1 cellular context compared by ENCODE assay signal in the genomic region with DNA sequence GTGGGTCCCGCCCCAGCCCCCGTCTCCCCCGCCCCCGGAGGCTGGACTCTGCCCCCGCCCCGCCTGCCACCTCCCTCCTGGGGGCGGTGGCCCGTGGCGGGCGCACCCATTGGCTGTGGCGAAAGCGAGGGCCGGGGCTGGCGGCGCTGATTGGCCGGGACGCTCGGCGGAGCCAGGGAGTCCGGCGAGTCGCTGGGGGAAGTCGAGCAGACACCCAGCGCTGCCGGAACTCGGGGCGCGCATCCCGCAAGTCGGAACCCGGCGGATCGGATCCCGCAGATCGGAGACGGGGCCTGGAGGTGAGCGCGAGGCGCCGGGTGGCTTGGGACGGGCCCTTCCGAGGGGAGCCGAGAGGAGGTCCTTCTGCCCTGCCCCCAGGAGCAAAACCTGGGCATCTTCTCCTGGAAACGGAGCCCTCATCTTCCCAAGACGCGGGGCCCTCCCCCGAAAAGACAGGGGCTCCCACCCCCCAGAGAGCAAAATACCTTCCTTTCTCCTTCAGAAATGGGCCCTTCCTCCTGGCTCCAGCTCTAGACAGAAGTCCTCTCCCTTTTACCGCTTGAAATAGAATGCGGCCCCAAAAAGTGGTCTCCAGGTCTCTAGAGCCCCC.
TF ChIP-seq lines count a peak whose summit lies in the region.

A gene (plus strand): TSS at position 205 of the 610 bp plus-strand sequence. CDS start 61,123 bp downstream, outside the sequence.

TF ChIP-seq in HepG2, 621 proteins besides CTCF, POLR2A, EP300 and RAD21 (continued from another document and continues in another):
- TF ChIP-seq, protein P1, sequence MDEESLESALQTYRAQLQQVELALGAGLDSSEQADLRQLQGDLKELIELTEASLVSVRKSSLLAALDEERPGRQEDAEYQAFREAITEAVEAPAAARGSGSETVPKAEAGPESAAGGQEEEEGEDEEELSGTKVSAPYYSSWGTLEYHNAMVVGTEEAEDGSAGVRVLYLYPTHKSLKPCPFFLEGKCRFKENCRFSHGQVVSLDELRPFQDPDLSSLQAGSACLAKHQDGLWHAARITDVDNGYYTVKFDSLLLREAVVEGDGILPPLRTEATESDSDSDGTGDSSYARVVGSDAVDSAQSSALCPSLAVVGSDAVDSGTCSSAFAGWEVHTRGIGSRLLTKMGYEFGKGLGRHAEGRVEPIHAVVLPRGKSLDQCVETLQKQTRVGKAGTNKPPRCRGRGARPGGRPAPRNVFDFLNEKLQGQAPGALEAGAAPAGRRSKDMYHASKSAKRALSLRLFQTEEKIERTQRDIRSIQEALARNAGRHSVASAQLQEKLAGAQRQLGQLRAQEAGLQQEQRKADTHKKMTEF (CRISPR knock-in tag; IDR thresholded peaks at IDR 0.05) = peak; percentile 75
- peak; percentile 84 for TF ChIP-seq ERF (CRISPR knock-in tag; IDR thresholded peaks at IDR 0.05)
- TF ChIP-seq ZNF841 (CRISPR knock-in tag; IDR thresholded peaks at IDR 0.05; ENCODE audit: borderline replicate concordance) = no peak
- TF ChIP-seq ZNF891 (CRISPR knock-in tag; IDR thresholded peaks at IDR 0.05) = no peak
- TF ChIP-seq, protein P2, sequence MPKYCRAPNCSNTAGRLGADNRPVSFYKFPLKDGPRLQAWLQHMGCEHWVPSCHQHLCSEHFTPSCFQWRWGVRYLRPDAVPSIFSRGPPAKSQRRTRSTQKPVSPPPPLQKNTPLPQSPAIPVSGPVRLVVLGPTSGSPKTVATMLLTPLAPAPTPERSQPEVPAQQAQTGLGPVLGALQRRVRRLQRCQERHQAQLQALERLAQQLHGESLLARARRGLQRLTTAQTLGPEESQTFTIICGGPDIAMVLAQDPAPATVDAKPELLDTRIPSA (CRISPR knock-in tag; IDR thresholded peaks at IDR 0.05; ENCODE audit: borderline replicate concordance) = no peak
- TF ChIP-seq, protein P3, sequence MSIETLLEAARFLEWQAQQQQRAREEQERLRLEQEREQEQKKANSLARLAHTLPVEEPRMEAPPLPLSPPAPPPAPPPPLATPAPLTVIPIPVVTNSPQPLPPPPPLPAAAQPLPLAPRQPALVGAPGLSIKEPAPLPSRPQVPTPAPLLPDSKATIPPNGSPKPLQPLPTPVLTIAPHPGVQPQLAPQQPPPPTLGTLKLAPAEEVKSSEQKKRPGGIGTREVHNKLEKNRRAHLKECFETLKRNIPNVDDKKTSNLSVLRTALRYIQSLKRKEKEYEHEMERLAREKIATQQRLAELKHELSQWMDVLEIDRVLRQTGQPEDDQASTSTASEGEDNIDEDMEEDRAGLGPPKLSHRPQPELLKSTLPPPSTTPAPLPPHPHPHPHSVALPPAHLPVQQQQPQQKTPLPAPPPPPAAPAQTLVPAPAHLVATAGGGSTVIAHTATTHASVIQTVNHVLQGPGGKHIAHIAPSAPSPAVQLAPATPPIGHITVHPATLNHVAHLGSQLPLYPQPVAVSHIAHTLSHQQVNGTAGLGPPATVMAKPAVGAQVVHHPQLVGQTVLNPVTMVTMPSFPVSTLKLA (IDR thresholded peaks at IDR 0.05) = no peak
- TF ChIP-seq NKX3-1 (CRISPR knock-in tag; IDR thresholded peaks at IDR 0.05) = no peak
- TF ChIP-seq ZFAT (CRISPR knock-in tag; conservative IDR thresholded peaks at IDR 0.05) = 0 out of 2 replicates have a peak, but pooled peaks have one; percentile 33
- no peak for TF ChIP-seq PHF5A (CRISPR knock-in tag; IDR thresholded peaks at IDR 0.05; ENCODE audit: low read depth, unreplicated experiment)
- peak; percentile 87 for TF ChIP-seq HDAC1 (CRISPR knock-in tag; IDR thresholded peaks at IDR 0.05)
- TF ChIP-seq KLF6 (CRISPR knock-in tag; IDR thresholded peaks at IDR 0.05) = no peak
- TF ChIP-seq, protein P4, sequence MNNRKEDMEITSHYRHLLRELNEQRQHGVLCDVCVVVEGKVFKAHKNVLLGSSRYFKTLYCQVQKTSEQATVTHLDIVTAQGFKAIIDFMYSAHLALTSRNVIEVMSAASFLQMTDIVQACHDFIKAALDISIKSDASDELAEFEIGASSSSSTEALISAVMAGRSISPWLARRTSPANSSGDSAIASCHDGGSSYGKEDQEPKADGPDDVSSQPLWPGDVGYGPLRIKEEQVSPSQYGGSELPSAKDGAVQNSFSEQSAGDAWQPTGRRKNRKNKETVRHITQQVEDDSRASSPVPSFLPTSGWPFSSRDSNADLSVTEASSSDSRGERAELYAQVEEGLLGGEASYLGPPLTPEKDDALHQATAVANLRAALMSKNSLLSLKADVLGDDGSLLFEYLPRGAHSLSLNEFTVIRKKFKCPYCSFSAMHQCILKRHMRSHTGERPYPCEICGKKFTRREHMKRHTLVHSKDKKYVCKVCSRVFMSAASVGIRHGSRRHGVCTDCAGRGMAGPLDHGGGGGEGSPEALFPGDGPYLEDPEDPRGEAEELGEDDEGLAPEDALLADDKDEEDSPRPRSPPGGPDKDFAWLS (CRISPR knock-in tag; IDR thresholded peaks at IDR 0.05; ENCODE audit: borderline replicate concordance) = no peak
- TF ChIP-seq PRMT3 (CRISPR knock-in tag; IDR thresholded peaks at IDR 0.05; ENCODE audit: borderline replicate concordance, low read depth) = no peak
- TF ChIP-seq, protein P5, sequence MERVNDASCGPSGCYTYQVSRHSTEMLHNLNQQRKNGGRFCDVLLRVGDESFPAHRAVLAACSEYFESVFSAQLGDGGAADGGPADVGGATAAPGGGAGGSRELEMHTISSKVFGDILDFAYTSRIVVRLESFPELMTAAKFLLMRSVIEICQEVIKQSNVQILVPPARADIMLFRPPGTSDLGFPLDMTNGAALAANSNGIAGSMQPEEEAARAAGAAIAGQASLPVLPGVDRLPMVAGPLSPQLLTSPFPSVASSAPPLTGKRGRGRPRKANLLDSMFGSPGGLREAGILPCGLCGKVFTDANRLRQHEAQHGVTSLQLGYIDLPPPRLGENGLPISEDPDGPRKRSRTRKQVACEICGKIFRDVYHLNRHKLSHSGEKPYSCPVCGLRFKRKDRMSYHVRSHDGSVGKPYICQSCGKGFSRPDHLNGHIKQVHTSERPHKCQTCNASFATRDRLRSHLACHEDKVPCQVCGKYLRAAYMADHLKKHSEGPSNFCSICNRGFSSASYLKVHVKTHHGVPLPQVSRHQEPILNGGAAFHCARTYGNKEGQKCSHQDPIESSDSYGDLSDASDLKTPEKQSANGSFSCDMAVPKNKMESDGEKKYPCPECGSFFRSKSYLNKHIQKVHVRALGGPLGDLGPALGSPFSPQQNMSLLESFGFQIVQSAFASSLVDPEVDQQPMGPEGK (CRISPR knock-in tag; IDR thresholded peaks at IDR 0.05) = peak; percentile 96
- peak; percentile 89 for TF ChIP-seq HIVEP1 (CRISPR knock-in tag; IDR thresholded peaks at IDR 0.05)
- TF ChIP-seq ZSCAN9 (CRISPR knock-in tag; IDR thresholded peaks at IDR 0.05; ENCODE audit: borderline replicate concordance) = no peak
- TF ChIP-seq ZNF747 (CRISPR knock-in tag; IDR thresholded peaks at IDR 0.05; ENCODE audit: borderline replicate concordance) = no peak
- no peak for TF ChIP-seq SMARCC2 (IDR thresholded peaks at IDR 0.05)
- 0 out of 2 replicates have a peak, but pooled peaks have one; percentile 20 for TF ChIP-seq TBX3 (IDR thresholded peaks at IDR 0.05; ENCODE audit: borderline replicate concordance)
- TF ChIP-seq ARNTL (CRISPR knock-in tag; IDR thresholded peaks at IDR 0.05) = no peak; the same call in 1 of the 2 replicates
- TF ChIP-seq ZNF878 (CRISPR knock-in tag; IDR thresholded peaks at IDR 0.05) = no peak
- TF ChIP-seq, protein P6, sequence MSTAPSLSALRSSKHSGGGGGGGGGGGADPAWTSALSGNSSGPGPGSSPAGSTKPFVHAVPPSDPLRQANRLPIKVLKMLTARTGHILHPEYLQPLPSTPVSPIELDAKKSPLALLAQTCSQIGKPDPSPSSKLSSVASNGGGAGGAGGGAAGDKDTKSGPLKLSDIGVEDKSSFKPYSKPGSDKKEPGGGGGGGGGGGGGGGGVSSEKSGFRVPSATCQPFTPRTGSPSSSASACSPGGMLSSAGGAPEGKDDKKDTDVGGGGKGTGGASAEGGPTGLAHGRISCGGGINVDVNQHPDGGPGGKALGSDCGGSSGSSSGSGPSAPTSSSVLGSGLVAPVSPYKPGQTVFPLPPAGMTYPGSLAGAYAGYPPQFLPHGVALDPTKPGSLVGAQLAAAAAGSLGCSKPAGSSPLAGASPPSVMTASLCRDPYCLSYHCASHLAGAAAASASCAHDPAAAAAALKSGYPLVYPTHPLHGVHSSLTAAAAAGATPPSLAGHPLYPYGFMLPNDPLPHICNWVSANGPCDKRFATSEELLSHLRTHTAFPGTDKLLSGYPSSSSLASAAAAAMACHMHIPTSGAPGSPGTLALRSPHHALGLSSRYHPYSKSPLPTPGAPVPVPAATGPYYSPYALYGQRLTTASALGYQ (CRISPR knock-in tag; IDR thresholded peaks at IDR 0.05) = no peak
- TF ChIP-seq, protein P7, sequence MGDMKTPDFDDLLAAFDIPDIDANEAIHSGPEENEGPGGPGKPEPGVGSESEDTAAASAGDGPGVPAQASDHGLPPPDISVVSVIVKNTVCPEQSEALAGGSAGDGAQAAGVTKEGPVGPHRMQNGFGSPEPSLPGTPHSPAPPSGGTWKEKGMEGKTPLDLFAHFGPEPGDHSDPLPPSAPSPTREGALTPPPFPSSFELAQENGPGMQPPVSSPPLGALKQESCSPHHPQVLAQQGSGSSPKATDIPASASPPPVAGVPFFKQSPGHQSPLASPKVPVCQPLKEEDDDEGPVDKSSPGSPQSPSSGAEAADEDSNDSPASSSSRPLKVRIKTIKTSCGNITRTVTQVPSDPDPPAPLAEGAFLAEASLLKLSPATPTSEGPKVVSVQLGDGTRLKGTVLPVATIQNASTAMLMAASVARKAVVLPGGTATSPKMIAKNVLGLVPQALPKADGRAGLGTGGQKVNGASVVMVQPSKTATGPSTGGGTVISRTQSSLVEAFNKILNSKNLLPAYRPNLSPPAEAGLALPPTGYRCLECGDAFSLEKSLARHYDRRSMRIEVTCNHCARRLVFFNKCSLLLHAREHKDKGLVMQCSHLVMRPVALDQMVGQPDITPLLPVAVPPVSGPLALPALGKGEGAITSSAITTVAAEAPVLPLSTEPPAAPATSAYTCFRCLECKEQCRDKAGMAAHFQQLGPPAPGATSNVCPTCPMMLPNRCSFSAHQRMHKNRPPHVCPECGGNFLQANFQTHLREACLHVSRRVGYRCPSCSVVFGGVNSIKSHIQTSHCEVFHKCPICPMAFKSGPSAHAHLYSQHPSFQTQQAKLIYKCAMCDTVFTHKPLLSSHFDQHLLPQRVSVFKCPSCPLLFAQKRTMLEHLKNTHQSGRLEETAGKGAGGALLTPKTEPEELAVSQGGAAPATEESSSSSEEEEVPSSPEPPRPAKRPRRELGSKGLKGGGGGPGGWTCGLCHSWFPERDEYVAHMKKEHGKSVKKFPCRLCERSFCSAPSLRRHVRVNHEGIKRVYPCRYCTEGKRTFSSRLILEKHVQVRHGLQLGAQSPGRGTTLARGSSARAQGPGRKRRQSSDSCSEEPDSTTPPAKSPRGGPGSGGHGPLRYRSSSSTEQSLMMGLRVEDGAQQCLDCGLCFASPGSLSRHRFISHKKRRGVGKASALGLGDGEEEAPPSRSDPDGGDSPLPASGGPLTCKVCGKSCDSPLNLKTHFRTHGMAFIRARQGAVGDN (CRISPR knock-in tag; IDR thresholded peaks at IDR 0.05) = peak; percentile 78
- TF ChIP-seq, protein P8, sequence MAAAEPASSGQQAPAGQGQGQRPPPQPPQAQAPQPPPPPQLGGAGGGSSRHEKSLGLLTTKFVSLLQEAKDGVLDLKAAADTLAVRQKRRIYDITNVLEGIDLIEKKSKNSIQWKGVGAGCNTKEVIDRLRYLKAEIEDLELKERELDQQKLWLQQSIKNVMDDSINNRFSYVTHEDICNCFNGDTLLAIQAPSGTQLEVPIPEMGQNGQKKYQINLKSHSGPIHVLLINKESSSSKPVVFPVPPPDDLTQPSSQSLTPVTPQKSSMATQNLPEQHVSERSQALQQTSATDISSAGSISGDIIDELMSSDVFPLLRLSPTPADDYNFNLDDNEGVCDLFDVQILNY (CRISPR knock-in tag; conservative IDR thresholded peaks at IDR 0.05) = 0 out of 2 replicates have a peak, but pooled peaks have one; percentile 40
- no peak for TF ChIP-seq ZNF563 (CRISPR knock-in tag; IDR thresholded peaks at IDR 0.05)
- no peak for TF ChIP-seq ZFP62 (CRISPR knock-in tag; IDR thresholded peaks at IDR 0.05)
- TF ChIP-seq, protein P9, sequence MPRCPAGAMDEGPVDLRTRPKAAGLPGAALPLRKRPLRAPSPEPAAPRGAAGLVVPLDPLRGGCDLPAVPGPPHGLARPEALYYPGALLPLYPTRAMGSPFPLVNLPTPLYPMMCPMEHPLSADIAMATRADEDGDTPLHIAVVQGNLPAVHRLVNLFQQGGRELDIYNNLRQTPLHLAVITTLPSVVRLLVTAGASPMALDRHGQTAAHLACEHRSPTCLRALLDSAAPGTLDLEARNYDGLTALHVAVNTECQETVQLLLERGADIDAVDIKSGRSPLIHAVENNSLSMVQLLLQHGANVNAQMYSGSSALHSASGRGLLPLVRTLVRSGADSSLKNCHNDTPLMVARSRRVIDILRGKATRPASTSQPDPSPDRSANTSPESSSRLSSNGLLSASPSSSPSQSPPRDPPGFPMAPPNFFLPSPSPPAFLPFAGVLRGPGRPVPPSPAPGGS (CRISPR knock-in tag; IDR thresholded peaks at IDR 0.05) = no peak
- TF ChIP-seq, protein P10, sequence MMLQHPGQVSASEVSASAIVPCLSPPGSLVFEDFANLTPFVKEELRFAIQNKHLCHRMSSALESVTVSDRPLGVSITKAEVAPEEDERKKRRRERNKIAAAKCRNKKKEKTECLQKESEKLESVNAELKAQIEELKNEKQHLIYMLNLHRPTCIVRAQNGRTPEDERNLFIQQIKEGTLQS (CRISPR knock-in tag; IDR thresholded peaks at IDR 0.05) = peak; percentile 33; the same call in 1 of the 2 replicates
- no peak for TF ChIP-seq PRPF4 (IDR thresholded peaks at IDR 0.05; ENCODE audit: low read depth, low read length, poor library complexity, severe bottlenecking)
- no peak; the same call in none of the 2 replicates for TF ChIP-seq ATF7-NPFF (CRISPR knock-in tag; IDR thresholded peaks at IDR 0.05; ENCODE audit: low read depth)
- TF ChIP-seq, protein P11, sequence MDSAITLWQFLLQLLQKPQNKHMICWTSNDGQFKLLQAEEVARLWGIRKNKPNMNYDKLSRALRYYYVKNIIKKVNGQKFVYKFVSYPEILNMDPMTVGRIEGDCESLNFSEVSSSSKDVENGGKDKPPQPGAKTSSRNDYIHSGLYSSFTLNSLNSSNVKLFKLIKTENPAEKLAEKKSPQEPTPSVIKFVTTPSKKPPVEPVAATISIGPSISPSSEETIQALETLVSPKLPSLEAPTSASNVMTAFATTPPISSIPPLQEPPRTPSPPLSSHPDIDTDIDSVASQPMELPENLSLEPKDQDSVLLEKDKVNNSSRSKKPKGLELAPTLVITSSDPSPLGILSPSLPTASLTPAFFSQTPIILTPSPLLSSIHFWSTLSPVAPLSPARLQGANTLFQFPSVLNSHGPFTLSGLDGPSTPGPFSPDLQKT (CRISPR knock-in tag; IDR thresholded peaks at IDR 0.05; ENCODE audit: borderline replicate concordance) = 0 out of 2 replicates have a peak, but pooled peaks have one; percentile 23
